9 cellular contexts compared by ENCODE assay signal in the genomic region with DNA sequence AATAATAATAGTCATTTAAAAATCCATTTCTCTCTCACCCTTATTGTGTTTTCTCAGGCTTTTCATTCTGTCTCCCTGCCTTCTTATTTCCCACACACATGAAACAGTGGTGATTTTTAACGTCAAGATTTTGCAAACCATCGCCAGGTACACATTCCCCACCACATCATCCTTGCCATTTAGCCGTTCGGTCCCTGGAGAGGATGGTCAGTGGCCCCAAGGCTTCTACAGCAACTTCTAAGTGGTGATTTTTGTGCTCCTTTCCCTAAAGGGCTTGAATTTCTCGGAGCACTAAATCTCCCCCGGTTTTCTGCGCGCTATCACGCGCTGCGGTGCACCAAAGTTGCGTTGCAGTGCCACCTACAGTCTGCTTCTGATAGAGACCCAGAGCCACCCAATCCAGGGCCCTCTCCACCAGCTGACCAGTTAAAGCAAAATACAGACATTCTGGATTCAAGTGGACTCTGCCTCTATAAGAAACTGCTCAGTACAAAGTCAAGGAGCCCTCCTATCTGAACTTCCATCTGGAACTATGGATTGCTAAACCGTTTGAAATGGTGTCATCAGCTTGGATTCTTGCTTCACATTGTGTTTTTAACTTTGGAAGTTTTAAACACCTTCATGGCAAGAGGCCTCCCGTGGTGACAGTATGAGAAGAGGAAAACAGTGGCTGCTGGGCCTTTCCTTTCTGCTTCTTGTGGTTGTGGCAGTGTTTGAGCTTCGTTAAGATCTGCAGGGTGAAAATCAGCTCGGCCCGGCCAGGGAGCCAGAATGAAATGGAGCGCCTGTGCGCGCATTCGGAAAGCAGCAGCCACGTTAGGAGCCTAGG.
DNase-seq lines count a peak whose midpoint lies in the region; ATAC-seq and TF ChIP-seq lines count a peak whose summit lies in the region.
"Had no signal": no experiment of that assay in that cellular context is flagged by ENCODE, and none has a peak within 500 bp of the region (broad histone marks: within the 10 kb centered on the region; RNA-seq: fewer than 3 reads in every experiment).

No MANE protein-coding gene starts in this region.

- DNase-seq in ELF-1 (ENCODE audit: low read depth, low spot score) (peak; percentile 84), LHCN-M2 (ENCODE audit: low read depth) (peak; percentile 26), SK-MEL-5 (ENCODE audit: low read depth, low spot score) (peak; percentile 77), cardiac muscle cell (ENCODE audit: low read depth in 1 of 2, low spot score in 1 of 2) (peak; percentile 64 to 84), putamen (ENCODE audit: low spot score) (peak; percentile 53), cerebellar nuclear complex (lab: John Stamatoyannopoulos, UW) (no peak)
- peak; percentile 55 for DNase-seq in activated naive CD4-positive, alpha-beta T cell treated with anti-CD3 and anti-CD28 coated beads, Interleukin-2, amount 50 U/mL, for 16 hours

- H3K27me3 ChIP-seq in cardiac muscle cell: peaks cover 4% of the 10 kb centered on the region

- peak overlapping the region; percentile 8 for H3K4me3 ChIP-seq in cardiac muscle cell

- no peaks in the 10 kb centered on the region for H3K4me1 ChIP-seq in cardiac muscle cell (ENCODE audit: low read depth)

- in situ Hi-C loops in SK-MEL-5 (cut with HindIII; ENCODE audit: low pct_unique_long_range_greater_than_20kb, low sequenced_read_pairs): no loop called here

- no peaks in the 10 kb centered on the region for H3K9me3 ChIP-seq in cardiac muscle cell (ENCODE audit: low read depth)

- ATAC-seq in GM21723 (IDR thresholded peaks at IDR 0.05; ENCODE audit: unreplicated experiment): peak; percentile 94

- TF ChIP-seq CTCF in cardiac muscle cell (IDR thresholded peaks at IDR 0.05; ENCODE audit: low read depth, low read length): peak; percentile 77

- no peaks in the 10 kb centered on the region for H3K36me3 ChIP-seq in cardiac muscle cell

- no peak overlapping the region for H3K27ac ChIP-seq in cardiac muscle cell
- H3K27ac ChIP-seq: epithelial cell of prostate had no signal

Comparison
In these comparisons a context has a peak if more than half of its experiments do, and no peak if none do; other contexts are left out.
1. DNase-seq: peak in ELF-1 (single experiment), LHCN-M2 (single experiment), SK-MEL-5 (single experiment), activated naive CD4-positive, alpha-beta T cell treated with anti-CD3 and anti-CD28 coated beads, Interleukin-2, amount 50 U/mL, for 16 hours (single experiment), cardiac muscle cell (2 of 2) and putamen (single experiment); none in cerebellar nuclear complex (0 of 2).